ENCODE assay signal across 6 cellular contexts in the genomic region with DNA sequence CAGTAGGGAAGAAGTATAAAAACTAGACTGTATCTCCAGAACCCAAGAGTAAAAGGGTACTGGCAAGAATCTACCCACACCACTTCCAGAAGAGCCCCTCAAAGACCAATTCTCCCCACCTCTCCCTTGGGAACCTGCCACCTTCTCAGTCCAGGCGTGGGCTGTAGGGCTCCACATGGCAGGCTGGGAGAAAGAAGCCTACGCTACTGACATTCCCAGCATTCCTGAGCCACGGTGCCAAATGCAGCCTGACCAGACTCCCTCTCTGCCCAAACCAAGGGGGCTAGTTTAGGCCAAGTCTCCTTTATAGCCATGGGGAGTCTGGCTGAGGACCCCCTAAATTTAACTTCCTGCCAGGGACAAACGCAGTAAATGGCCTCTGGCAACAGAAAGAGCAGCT. TPM values are rescaled to one million over a fixed set of nuclear protein-coding genes. Genes with fewer than 3 reads are reported as not detected.
DNase-seq lines count a peak whose midpoint lies in the region; ATAC-seq and TF ChIP-seq lines count a peak whose summit lies in the region.

No MANE protein-coding gene starts in this region.

- peaks cover 35% of the 10 kb centered on the region for H3K36me3 ChIP-seq in GM06990 (ENCODE audit: control insufficient read depth, insufficient read depth, low read length)

- no peak for DNase-seq in GM06990 (ENCODE audit: extremely low read depth, insufficient read length)
- peak; percentile 13 for DNase-seq in astrocyte of the cerebellum (ENCODE audit: low read depth)
- DNase-seq in natural killer cell: no peak
- no peak for DNase-seq in NCI-H2081 treated with DMSO at 0.1 percent for 48 hours (lab: John Stamatoyannopoulos, UW)
- no peak for DNase-seq in activated CD4-positive, CD25-positive, alpha-beta regulatory T cell (lab: John Stamatoyannopoulos, UW)

- peaks cover 38 to 57% of the 10 kb centered on the region in 2 donors for H3K4me1 Mint-ChIP-seq in natural killer cell

- in situ Hi-C loops in astrocyte of the cerebellum (cut with HindIII; ENCODE audit: low sequenced_read_pairs): loop anchor here (5.0 kb wide), 2 partner anchors 34 to 74 kb away; no protein-coding TSS in a partner anchor

- no peaks in the 10 kb centered on the region for H3K27me3 ChIP-seq in GM06990 (replicated peaks; ENCODE audit: control insufficient read depth, insufficient read depth, low read length)

- H3K27me3 Mint-ChIP-seq in natural killer cell (ENCODE audit: low read depth in 2 of 2): no peaks in the 10 kb centered on the region

- TF ChIP-seq CTCF in GM06990 (IDR thresholded peaks at IDR 0.05; ENCODE audit: insufficient read depth, low read length, poor library complexity, severe bottlenecking) (no peak), astrocyte of the cerebellum (IDR thresholded peaks at IDR 0.05; ENCODE audit: low read depth, low read length, missing control alignments) (no peak), natural killer cell (IDR thresholded peaks at IDR 0.05) (no peak)

- intact Hi-C loops in natural killer cell (cut with micrococcal nuclease): loop anchor here (5.0 kb wide), 4 partner anchors 71 to 1006 kb away; a partner anchor contains a TSS

- peak overlapping the region; percentile 83 to 97 for H3K27ac Mint-ChIP-seq in natural killer cell

- peak overlapping the region; percentile 91 for H3K4me3 Mint-ChIP-seq in natural killer cell

- no peaks in the 10 kb centered on the region for H3K9me3 Mint-ChIP-seq in natural killer cell

- H3K4me3 ChIP-seq in GM06990 (replicated peaks; ENCODE audit: low read depth, low read length) (peak overlapping the region; percentile 92), astrocyte of the cerebellum (ENCODE audit: low read depth, low read length) (peak overlapping the region; percentile 90)

- H3K36me3 Mint-ChIP-seq in natural killer cell: peaks cover 15% of the 10 kb centered on the region

- ATAC-seq in natural killer cell (no peak), HG03280 (IDR thresholded peaks at IDR 0.05; ENCODE audit: unreplicated experiment) (no peak)

RNA-seq across cellular contexts. Expression of a gene that starts 2.0 kb away (rescaled TPM):
- 100 to 1,000 TPM; 100 to 137 (median 112) TPM for total RNA-seq in natural killer cell

RNA-seq across cellular contexts. Expression of a gene that starts 11.2 kb away (rescaled TPM):
- total RNA-seq in natural killer cell: not detected

RNA-seq across cellular contexts. Expression of a gene that starts 51.6 kb away (rescaled TPM):
- 100 to 1,000 TPM; 260 to 281 (median 265) TPM for total RNA-seq in natural killer cell

RNA-seq across cellular contexts. Expression of a gene that starts 54.2 kb away (rescaled TPM):
- total RNA-seq in natural killer cell: under 1 TPM in 2 of 3 donors, not detected in 1; 0.10 to 0.14 TPM

RNA-seq across cellular contexts. Expression of a gene that starts 54.4 kb away (rescaled TPM):
- under 1 TPM in 1 of 3 donors, not detected in 2; 0.38 TPM for total RNA-seq in natural killer cell
